8 cellular contexts compared by ENCODE assay signal in genomic region chr19:45692187-45693111, GRCh38. TPM values are rescaled to one million over a fixed set of nuclear protein-coding genes. Genes with fewer than 3 reads are reported as not detected.
DNase-seq lines count a peak whose midpoint lies in the region; ATAC-seq and TF ChIP-seq lines count a peak whose summit lies in the region.

TSS of gene QPCTL (plus strand) at chr19:45692666. CDS start at chr19:45692704, 38 bp downstream.

- H3K27me3 ChIP-seq in gastroesophageal sphincter (no peaks in the 10 kb centered on the region), neutrophil (no peaks in the 10 kb centered on the region)

- no peaks in the 10 kb centered on the region for H3K27me3 Mint-ChIP-seq in activated naive CD4-positive, alpha-beta T cell treated with anti-CD3 and anti-CD28 coated beads, Interleukin-2, amount 10 ng/mL, durations not matched to agents 7 days and 5 days

- TF ChIP-seq EP300 in gastroesophageal sphincter (IDR thresholded peaks at IDR 0.05): no peak

- peaks cover 0 to 26% (median 10%) of the 10 kb centered on the region in 3 donors for H3K4me1 ChIP-seq in gastroesophageal sphincter
- H3K4me1 ChIP-seq in neutrophil (ENCODE audit: control insufficient read depth in 1 of 2, insufficient read depth in 1 of 2, low read depth in 1 of 2, low read length in 1 of 2): peaks cover 21 to 22% of the 10 kb centered on the region in 2 experiments

- H3K36me3 ChIP-seq in gastroesophageal sphincter (peaks cover 0 to 39% of the 10 kb centered on the region in 2 donors), neutrophil (peaks cover 14% of the 10 kb centered on the region)

- WGBS in gastroesophageal sphincter (ENCODE audit: low coverage in 1 of 2), 2 donors: 2% methylated on average over 16 of the region's 70 CpGs; no CpG with 5 or more reads in 1 of the 2 donors

- H3K9me3 Mint-ChIP-seq in activated naive CD4-positive, alpha-beta T cell treated with anti-CD3 and anti-CD28 coated beads, Interleukin-2, amount 10 ng/mL, durations not matched to agents 7 days and 5 days: no peaks in the 10 kb centered on the region

- peaks cover 26% of the 10 kb centered on the region for H3K36me3 Mint-ChIP-seq in activated naive CD4-positive, alpha-beta T cell treated with anti-CD3 and anti-CD28 coated beads, Interleukin-2, amount 10 ng/mL, durations not matched to agents 7 days and 5 days

- DNase-seq in GM03348 (ENCODE audit: low spot score) (peak; percentile 97), HFF-Myc (ENCODE audit: extremely low read depth, low read depth) (peak; percentile 99), NAMALWA (ENCODE audit: low spot score) (peak; percentile 100), SK-N-DZ (ENCODE audit: low spot score) (peak; percentile 100), superior temporal gyrus (ENCODE audit: extremely low spot score) (peak; percentile 99)
- peak; percentile 99 for DNase-seq in activated naive CD4-positive, alpha-beta T cell treated with anti-CD3 and anti-CD28 coated beads, Interleukin-2, amount 10 ng/mL, durations not matched to agents 7 days and 5 days

- peaks cover 26% of the 10 kb centered on the region for H3K4me1 Mint-ChIP-seq in activated naive CD4-positive, alpha-beta T cell treated with anti-CD3 and anti-CD28 coated beads, Interleukin-2, amount 10 ng/mL, durations not matched to agents 7 days and 5 days

- H3K4me3 Mint-ChIP-seq in activated naive CD4-positive, alpha-beta T cell treated with anti-CD3 and anti-CD28 coated beads, Interleukin-2, amount 10 ng/mL, durations not matched to agents 7 days and 5 days: peak within 1 kb of the TSS; percentile 93

- TF ChIP-seq CTCF in HFF-Myc (IDR thresholded peaks at IDR 0.05; ENCODE audit: low read depth, low read length, missing control alignments) (no peak), gastroesophageal sphincter (IDR thresholded peaks at IDR 0.05) (no peak), neutrophil (IDR thresholded peaks at IDR 0.05) (peak; percentile 32)

- peak within 1 kb of the TSS; percentile 73 to 97 (median 94) for H3K27ac ChIP-seq in gastroesophageal sphincter
- H3K27ac ChIP-seq in neutrophil: peak within 1 kb of the TSS; percentile 94

- CTCF ChIA-PET in activated naive CD4-positive, alpha-beta T cell treated with anti-CD3 and anti-CD28 coated beads, Interleukin-2, amount 10 ng/mL, durations not matched to agents 7 days and 5 days (lab: Charles Lee): interaction anchor here (0.7 to 5.0 kb wide), 14 partner anchors 9 to 253 kb away, joined by 3 to 43 read pairs (median 4); partner anchors contain the start of gene SIX5

- H3K9me3 ChIP-seq in gastroesophageal sphincter (no peaks in the 10 kb centered on the region), neutrophil (no peaks in the 10 kb centered on the region)

- H3K4me3 ChIP-seq in HFF-Myc (replicated peaks; ENCODE audit: low read depth, low read length): peak within 1 kb of the TSS; percentile 98
- peak within 1 kb of the TSS; percentile 82 to 86 for H3K4me3 ChIP-seq in gastroesophageal sphincter
- H3K4me3 ChIP-seq in neutrophil (ENCODE audit: low read depth in 1 of 2, low read length in 1 of 2): peak within 1 kb of the TSS; percentile 84 to 97

- peak; percentile 95 for ATAC-seq in gastroesophageal sphincter

- TF ChIP-seq POLR2A in gastroesophageal sphincter (IDR thresholded peaks at IDR 0.05): peak; percentile 51 to 56

- H3K27ac Mint-ChIP-seq in activated naive CD4-positive, alpha-beta T cell treated with anti-CD3 and anti-CD28 coated beads, Interleukin-2, amount 10 ng/mL, durations not matched to agents 7 days and 5 days: peak within 1 kb of the TSS; percentile 92

RNA-seq across cellular contexts. Expression of gene QPCTL, which starts in this region (rescaled TPM):
- 13.2 and 17.4 TPM in 2 replicates for polyA plus RNA-seq in SK-N-DZ (2014; cell fraction: cytosol; rRNA removed)
- 25.7 and 29.0 TPM in 2 replicates for polyA plus RNA-seq in SK-N-DZ (2014; cell fraction: nucleus; rRNA removed)
- 1 to 10 TPM; 2.7 to 6.6 (median 4.2) TPM for total RNA-seq in gastroesophageal sphincter

Comparison
In these comparisons a context has a peak if more than half of its experiments do, and no peak if none do; other contexts are left out.
1. Peak in every context shown above with its lines: DNase-seq, ATAC-seq, H3K4me3 ChIP-seq and H3K27ac ChIP-seq.